In the genomic region with DNA sequence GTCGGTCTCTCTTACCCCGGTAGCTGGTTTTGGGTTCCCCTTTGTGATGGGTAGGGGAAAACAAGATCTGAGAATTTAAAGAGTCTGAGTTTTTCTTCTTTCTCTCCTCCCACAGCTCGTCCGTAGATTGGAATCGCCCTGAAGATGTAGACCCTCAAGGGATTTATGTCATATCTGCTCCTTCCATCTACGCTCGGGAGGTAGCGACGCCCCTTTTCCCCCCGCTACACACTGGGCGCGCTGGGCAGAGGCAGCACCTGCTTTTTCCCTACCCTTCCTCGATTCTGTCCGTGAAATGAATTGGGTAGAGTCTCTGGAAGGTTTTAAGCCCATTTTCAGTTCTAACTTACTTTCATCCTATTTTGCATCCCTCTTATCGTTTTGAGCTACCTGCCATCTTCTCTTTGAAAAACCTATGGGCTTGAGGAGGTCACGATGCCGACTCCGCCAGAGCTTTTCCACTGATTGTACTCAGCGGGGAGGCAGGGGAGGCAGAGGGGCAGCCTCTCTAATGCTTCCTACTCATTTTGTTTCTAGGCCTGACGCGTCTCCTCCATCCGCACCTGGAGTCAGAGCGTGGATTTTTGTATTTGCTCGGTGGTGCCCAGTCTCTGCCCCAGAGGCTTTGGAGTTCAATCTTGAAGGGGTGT, we compare ENCODE assay signal across 10 cellular contexts. TPM values are rescaled to one million over a fixed set of nuclear protein-coding genes. Genes with fewer than 3 reads are reported as not detected.
DNase-seq lines count a peak whose midpoint lies in the region; ATAC-seq and TF ChIP-seq lines count a peak whose summit lies in the region.
"Had no signal": no experiment of that assay in that cellular context is flagged by ENCODE, and none has a peak within 500 bp of the region (broad histone marks: within the 10 kb centered on the region; RNA-seq: fewer than 3 reads in every experiment).

No MANE protein-coding gene starts in this region.

- ATAC-seq in HG03097 (IDR thresholded peaks at IDR 0.05; ENCODE audit: low FRiP score, unreplicated experiment), result no peak

- DNase-seq in A673 (ENCODE audit: low spot score) (no peak), HAP-1 (ENCODE audit: low spot score in 2 of 2) (no peak), inferior parietal cortex (ENCODE audit: extremely low spot score) (peak; percentile 4), putamen (ENCODE audit: low spot score) (no peak), MM.1S (no peak), amniotic stem cell (lab: John Stamatoyannopoulos, UW) (no peak)
- DNase-seq: aorta; NK-92 treated with Interleukin-12 subunit alpha and Interleukin-12 subunit beta, amount 100 ng/mL, for 24 hours had no signal

- peaks cover 19% of the 10 kb centered on the region for H3K4me1 Mint-ChIP-seq in activated naive CD8-positive, alpha-beta T cell (ENCODE audit: low read depth)

- H3F3A ChIP-seq in MM.1S (ENCODE audit: insufficient read depth, low read length), result no peaks in the 10 kb centered on the region

- H3K36me3 ChIP-seq in A673 (ENCODE audit: insufficient read depth, low read length, poor library complexity, severe bottlenecking) (no peaks in the 10 kb centered on the region), HAP-1 (replicated peaks) (no peaks in the 10 kb centered on the region), MM.1S (replicated peaks; ENCODE audit: insufficient read depth, low read length) (no peaks in the 10 kb centered on the region)

- H3K9me3 Mint-ChIP-seq in activated naive CD8-positive, alpha-beta T cell (ENCODE audit: low read depth), result no peaks in the 10 kb centered on the region

- no peak overlapping the region for H3K27ac Mint-ChIP-seq in activated naive CD8-positive, alpha-beta T cell

- H3K4me3 Mint-ChIP-seq in activated naive CD8-positive, alpha-beta T cell, result peak overlapping the region; percentile 86

- H3K27me3 ChIP-seq in A673 (replicated peaks; ENCODE audit: insufficient read depth, low read depth, low read length, poor library complexity) (peaks cover 21% of the 10 kb centered on the region), HAP-1 (ENCODE audit: low read depth) (no peaks in the 10 kb centered on the region), MM.1S (replicated peaks; ENCODE audit: insufficient read depth, low read length) (peaks cover 74% of the 10 kb centered on the region)

- no peak overlapping the region for H2AFZ ChIP-seq in MM.1S (ENCODE audit: low read length)

- no peaks in the 10 kb centered on the region for H3K79me2 ChIP-seq in MM.1S (ENCODE audit: low read length)

- no TSS peak for BruUV-seq in A673 (replicated peaks; lab: Mats Ljungman, UMichigan)

- TF ChIP-seq CTCF in A673 (conservative IDR thresholded peaks at IDR 0.05; ENCODE audit: low read depth, low read length), result no peak
- TF ChIP-seq CTCF in MM.1S (IDR thresholded peaks at IDR 0.05; ENCODE audit: low read length), result no peak

- POLR2A ChIA-PET in A673 (lab: Charles Lee; ENCODE audit: low non-redundant PET), result interaction anchor here (0.7 kb wide), 1 partner anchor 80 kb away, joined by 3 read pairs; no protein-coding TSS in a partner anchor

- no peaks in the 10 kb centered on the region for H3K9me3 ChIP-seq in A673 (ENCODE audit: low read depth, low read length, poor library complexity, severe bottlenecking)
- no peaks in the 10 kb centered on the region; the same call in 1 of the 2 replicates for H3K9me3 ChIP-seq in HAP-1
- no peaks in the 10 kb centered on the region for H3K9me3 ChIP-seq in MM.1S (replicated peaks; ENCODE audit: insufficient read depth, low read length)

- intact Hi-C loops in A673 (cut with micrococcal nuclease; ENCODE audit: unreplicated experiment), result no loop called here

- H3K4me1 ChIP-seq in A673 (ENCODE audit: insufficient read depth, low read length, poor library complexity, severe bottlenecking) (peaks cover 5% of the 10 kb centered on the region), HAP-1 (peaks cover 5% of the 10 kb centered on the region), MM.1S (ENCODE audit: low read length) (0 out of 2 replicates have a peak, but pooled peaks cover 5% of the 10 kb centered on the region)

- CTCF ChIA-PET in A673 (lab: Charles Lee), result no interaction called here

- H3K27ac ChIP-seq in A673 (ENCODE audit: low read depth, low read length, poor library complexity, severe bottlenecking) (no peak overlapping the region), MM.1S (ENCODE audit: low read length) (no peak overlapping the region)

- no peaks in the 10 kb centered on the region for H3K9me2 ChIP-seq in MM.1S (replicated peaks; ENCODE audit: insufficient read depth, low read length)

- in situ Hi-C loops in HAP-1 (cut with MboI; ENCODE audit: low sequenced_read_pairs), result no loop called here

- H3K27me3 Mint-ChIP-seq in activated naive CD8-positive, alpha-beta T cell, result peaks cover 15% of the 10 kb centered on the region

- no peaks in the 10 kb centered on the region for H3K36me3 Mint-ChIP-seq in activated naive CD8-positive, alpha-beta T cell

- no peak overlapping the region for H3K9ac ChIP-seq in MM.1S (ENCODE audit: low read length)

- no peak overlapping the region for H3K4me2 ChIP-seq in MM.1S (ENCODE audit: low read depth, low read length)

- peak overlapping the region; percentile 45 for H3K4me3 ChIP-seq in A673 (ENCODE audit: low read depth, low read length, poor library complexity, severe bottlenecking)
- peak overlapping the region; percentile 55 for H3K4me3 ChIP-seq in HAP-1
- H3K4me3 ChIP-seq in MM.1S (ENCODE audit: low read length), result no peak overlapping the region

- no peaks in the 10 kb centered on the region for H4K20me1 ChIP-seq in MM.1S (ENCODE audit: insufficient read depth, low read length)

RNA-seq across cellular contexts. Expression of gene SELENOV, which starts 7.1 kb away (rescaled TPM):
- not detected in 2 replicates for total RNA-seq in A673 (2021)
- total RNA-seq: aorta had no signal

RNA-seq across cellular contexts. Expression of gene DLL3, which starts 9.1 kb away (rescaled TPM):
- 0.69 and 0.96 TPM in 2 replicates for total RNA-seq in A673 (2021)
- total RNA-seq: aorta had no signal

RNA-seq across cellular contexts. Expression of gene EID2B, which starts 24.8 kb away (rescaled TPM):
- 3.4 and 4.2 TPM in 2 replicates for total RNA-seq in A673 (2021)

RNA-seq across cellular contexts. Expression of gene TIMM50, which starts 27.2 kb away (rescaled TPM):
- 165 and 174 TPM in 2 replicates for total RNA-seq in A673 (2021)

RNA-seq across cellular contexts. Expression of gene EID2, which starts 32.1 kb away (rescaled TPM):
- 25.0 and 25.2 TPM in 2 replicates for total RNA-seq in A673 (2021)
